In genomic region chr2:195501746-195502145, GRCh38 we compare ENCODE assay signal across 26 cellular contexts.
"Had no signal": no experiment of that assay in that cellular context is flagged by ENCODE, and none has a peak within 500 bp of the region (broad histone marks: within the 10 kb centered on the region; RNA-seq: fewer than 3 reads in every experiment).

No MANE protein-coding gene starts in this region.

- H3K36me3 Mint-ChIP-seq: T-cell had no signal

- H3K27ac Mint-ChIP-seq: activated B cell treated with CpG ODN at 0.5 μM for 24 hours; activated CD4-positive, alpha-beta T cell treated with anti-CD3 and anti-CD28 coated beads, Interleukin-2, amount 10 ng/mL, durations not matched to agents 24 days and 14 days; activated naive CD4-positive, alpha-beta T cell treated with anti-CD3 and anti-CD28 coated beads for 36 hours; activated naive CD8-positive, alpha-beta T cell; activated T-helper 17 cell treated with anti-CD3 and anti-CD28 coated beads, Interleukin-2, amount 50 U/mL, for 72 hours; T-cell had no signal

- DNase-seq: activated B cell treated with CpG ODN at 0.5 μM for 24 hours; activated CD4-positive, alpha-beta T cell treated with anti-CD3 and anti-CD28 coated beads for 1 hour; activated CD4-positive, alpha-beta T cell treated with anti-CD3 and anti-CD28 coated beads, Interleukin-2, amount 10 ng/mL, durations not matched to agents 24 days and 14 days; activated CD4-positive, alpha-beta T cell treated with anti-CD3 and anti-CD28 coated beads, Interleukin-2, amount 50 U/mL, for 48 hours; activated CD8-positive, alpha-beta memory T cell treated with anti-CD3 and anti-CD28 coated beads for 24 hours; activated gamma-delta T cell; activated naive CD4-positive, alpha-beta T cell treated with anti-CD3 and anti-CD28 coated beads for 36 hours; activated T-cell treated with anti-CD3 and anti-CD28 coated beads, Interleukin-2, amount 50 U/mL, for 4 hours; amygdala; central memory CD4-positive, alpha-beta T cell; Kasumi-1; KBM-7; NCI-H1048; NCI-H146; NCI-H187 treated with DMSO at 0.1 percent for 48 hours; NCI-H2081 treated with DMSO at 0.1 percent for 48 hours; NCI-H446 treated with DMSO at 0.1 percent for 48 hours; NCI-H524 treated with DMSO at 0.1 percent for 48 hours; SHP77 treated with DMSO at 0.1 percent for 48 hours; T-cell; T-helper 2 cell; T1000 had no signal

- H3K4me3 Mint-ChIP-seq: activated B cell treated with CpG ODN at 0.5 μM for 24 hours; activated CD4-positive, alpha-beta T cell treated with anti-CD3 and anti-CD28 coated beads, Interleukin-2, amount 10 ng/mL, durations not matched to agents 24 days and 14 days; activated naive CD4-positive, alpha-beta T cell treated with anti-CD3 and anti-CD28 coated beads for 36 hours; activated naive CD8-positive, alpha-beta T cell; activated T-cell treated with anti-CD3 and anti-CD28 coated beads, Interleukin-2, amount 50 U/mL, for 4 hours; activated T-helper 17 cell treated with anti-CD3 and anti-CD28 coated beads, Interleukin-2, amount 50 U/mL, for 72 hours; T-cell had no signal

- H3K9me3 Mint-ChIP-seq: activated B cell treated with CpG ODN at 0.5 μM for 24 hours; activated T-helper 17 cell treated with anti-CD3 and anti-CD28 coated beads, Interleukin-2, amount 50 U/mL, for 72 hours; T-cell had no signal

- FAIRE-seq: TTC549 had no signal

- H3K27me3 Mint-ChIP-seq: activated B cell treated with CpG ODN at 0.5 μM for 24 hours; activated CD4-positive, alpha-beta T cell treated with anti-CD3 and anti-CD28 coated beads, Interleukin-2, amount 10 ng/mL, durations not matched to agents 24 days and 14 days; activated naive CD8-positive, alpha-beta T cell; activated T-helper 17 cell treated with anti-CD3 and anti-CD28 coated beads, Interleukin-2, amount 50 U/mL, for 72 hours; T-cell had no signal

- ATAC-seq: activated T-cell treated with anti-CD3 and anti-CD28 coated beads, Interleukin-2, amount 50 U/mL, for 4 hours; activated T-helper 17 cell treated with anti-CD3 and anti-CD28 coated beads, Interleukin-2, amount 50 U/mL, for 72 hours; Panc1; T-cell had no signal
